9 cellular contexts compared by ENCODE assay signal in the genomic region with DNA sequence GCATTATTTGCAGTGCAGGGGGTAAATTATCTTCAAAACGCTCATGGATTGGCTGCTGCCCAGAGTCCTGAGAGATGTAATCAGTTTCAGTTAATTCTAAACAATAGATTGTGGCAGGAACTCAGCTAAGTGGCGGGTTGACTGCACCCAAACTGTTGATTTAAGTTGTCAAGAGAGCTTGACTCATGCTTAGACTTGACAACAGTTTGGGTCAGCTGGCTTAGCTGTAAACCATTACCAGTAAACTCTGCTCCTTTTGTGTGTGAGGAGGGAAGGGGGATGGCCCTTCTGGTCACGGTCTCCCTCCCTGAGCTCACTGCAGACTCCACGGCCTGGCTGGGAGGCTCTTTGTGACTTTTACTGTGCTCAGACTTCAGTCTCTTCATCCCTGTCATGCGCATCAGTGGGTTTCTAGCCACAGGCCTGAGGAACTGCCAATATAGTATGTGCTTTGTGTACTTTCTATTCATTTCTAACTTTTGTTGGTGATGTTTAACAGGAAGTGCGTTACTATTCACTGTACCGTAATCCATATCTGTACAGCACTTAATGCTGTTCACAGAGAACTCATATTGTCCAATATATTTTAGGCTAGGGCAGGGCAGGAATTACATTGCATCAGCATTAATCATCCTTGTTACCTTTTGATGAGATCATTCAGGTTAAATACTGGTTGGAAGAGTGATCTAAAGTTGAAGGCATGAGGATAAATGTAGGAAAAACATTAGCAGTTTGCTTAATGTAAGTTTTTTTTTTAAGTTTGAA.
DNase-seq lines count a peak whose midpoint lies in the region; ATAC-seq and TF ChIP-seq lines count a peak whose summit lies in the region.
"Had no signal": no experiment of that assay in that cellular context is flagged by ENCODE, and none has a peak within 500 bp of the region (broad histone marks: within the 10 kb centered on the region; RNA-seq: fewer than 3 reads in every experiment).

No MANE protein-coding gene starts in this region.

- no peak for ATAC-seq in activated naive CD4-positive, alpha-beta T cell treated with anti-CD3 and anti-CD28 coated beads, Interleukin-2, amount 50 U/mL, for 72 hours

- H3K27ac ChIP-seq in HEK293 (ENCODE audit: extremely low read depth, low read depth, low read length): peak overlapping the region; percentile 45; the same call in 1 of the 2 replicates
- H3K27ac ChIP-seq: heart left ventricle had no signal

- H3K36me3 ChIP-seq in HEK293 (ENCODE audit: control insufficient read depth in 2 of 2, insufficient read depth in 1 of 2, low read length in 2 of 2): no peaks in the 10 kb centered on the region
- H3K36me3 ChIP-seq: heart left ventricle had no signal

- no peaks in the 10 kb centered on the region for H3K9me3 Mint-ChIP-seq in immature natural killer cell
- H3K9me3 Mint-ChIP-seq in activated naive CD4-positive, alpha-beta T cell treated with anti-CD3 and anti-CD28 coated beads, Interleukin-2, amount 50 U/mL, for 72 hours: peaks cover 7 to 13% of the 10 kb centered on the region in 2 donors

- no peaks in the 10 kb centered on the region for H3K9me3 ChIP-seq in HEK293 (ENCODE audit: control insufficient read depth, insufficient read depth, low read depth, low read length)

- peak overlapping the region in 1 of 6 donors; percentile 3 for H3K27ac Mint-ChIP-seq in immature natural killer cell
- H3K27ac Mint-ChIP-seq in activated naive CD4-positive, alpha-beta T cell treated with anti-CD3 and anti-CD28 coated beads, Interleukin-2, amount 50 U/mL, for 72 hours: no peak overlapping the region

- CTCF ChIA-PET in HEK293 (lab: Yijun Ruan, JAX): no interaction called here

- POLR2A ChIA-PET in HEK293 (lab: Yijun Ruan, JAX): interaction anchor here (0.7 kb wide), 2 partner anchors 103 to 212 kb away, joined by 3 read pairs; no protein-coding TSS in a partner anchor

- H3K4me3 ChIP-seq in HEK293 (ENCODE audit: low read depth, low read length) (no peak overlapping the region), cardiac fibroblast (replicated peaks in 1 of 2; ENCODE audit: low read depth in 2 of 2, low read length in 2 of 2) (no peak overlapping the region)
- H3K4me3 ChIP-seq: heart left ventricle had no signal

- no peaks in the 10 kb centered on the region for H3K27me3 Mint-ChIP-seq in immature natural killer cell (ENCODE audit: low read depth in 3 of 3)

- H3K36me3 Mint-ChIP-seq in immature natural killer cell: peaks cover 7 to 10% (median 9%) of the 10 kb centered on the region in 3 donors
- H3K36me3 Mint-ChIP-seq in activated naive CD4-positive, alpha-beta T cell treated with anti-CD3 and anti-CD28 coated beads, Interleukin-2, amount 50 U/mL, for 72 hours: peaks cover 14 to 19% of the 10 kb centered on the region in 2 donors

- no peak overlapping the region for H3K4me3 Mint-ChIP-seq in immature natural killer cell

- no peaks in the 10 kb centered on the region for H3K4me1 Mint-ChIP-seq in immature natural killer cell

- DNase-seq in GM13977 (ENCODE audit: low spot score) (peak; percentile 28), NCI-H1417 (lab: John Stamatoyannopoulos, UW) (peak; percentile 54 to 70 (median 70)), cardiac fibroblast (ENCODE audit: low read depth in 2 of 2) (peak; percentile 85 to 89), retina (peak; percentile 43), GDM1 (lab: John Stamatoyannopoulos, UW) (no peak), immature natural killer cell (no peak)
- DNase-seq in activated naive CD4-positive, alpha-beta T cell treated with anti-CD3 and anti-CD28 coated beads, Interleukin-2, amount 50 U/mL, for 72 hours (ENCODE audit: low spot score in 2 of 2): no peak
- DNase-seq: heart left ventricle had no signal

- no peak for TF ChIP-seq CTCF in GM13977 (IDR thresholded peaks at IDR 0.05; ENCODE audit: extremely low read depth, insufficient read depth, missing control alignments)
- no peak for TF ChIP-seq CTCF in HEK293 (tag by site-specific recombination; IDR thresholded peaks at IDR 0.05)
- no peak for TF ChIP-seq CTCF in cardiac fibroblast (IDR thresholded peaks at IDR 0.05; ENCODE audit: low read depth, low read length)

- no peaks in the 10 kb centered on the region for H3K4me1 ChIP-seq in HEK293 (ENCODE audit: control insufficient read depth, insufficient read depth, low read length)

- in situ Hi-C loops in GM13977 (cut with MboI; ENCODE audit: low pct_unique_long_range_greater_than_20kb, low sequenced_read_pairs, unreplicated experiment): no loop called here

TF ChIP-seq in HEK293, 187 proteins besides CTCF, POLR2A, EP300 and RAD21 (continues in another document):
- TF ChIP-seq, protein P1, sequence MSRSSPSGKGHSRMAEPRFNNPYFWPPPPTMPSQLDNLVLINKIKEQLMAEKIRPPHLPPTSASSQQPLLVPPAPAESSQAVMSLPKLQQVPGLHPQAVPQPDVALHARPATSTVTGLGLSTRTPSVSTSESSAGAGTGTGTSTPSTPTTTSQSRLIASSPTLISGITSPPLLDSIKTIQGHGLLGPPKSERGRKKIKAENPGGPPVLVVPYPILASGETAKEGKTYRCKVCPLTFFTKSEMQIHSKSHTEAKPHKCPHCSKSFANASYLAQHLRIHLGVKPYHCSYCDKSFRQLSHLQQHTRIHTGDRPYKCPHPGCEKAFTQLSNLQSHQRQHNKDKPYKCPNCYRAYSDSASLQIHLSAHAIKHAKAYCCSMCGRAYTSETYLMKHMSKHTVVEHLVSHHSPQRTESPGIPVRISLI (tag by site-specific recombination; IDR thresholded peaks at IDR 0.05): 0 out of 2 replicates have a peak, but pooled peaks have one; percentile 53
- TF ChIP-seq ZNF776 (tag by site-specific recombination; IDR thresholded peaks at IDR 0.05; ENCODE audit: borderline replicate concordance): no peak
- no peak for TF ChIP-seq ZNF175 (tag by site-specific recombination; IDR thresholded peaks at IDR 0.05)
- TF ChIP-seq ZNF214 (tag by site-specific recombination; IDR thresholded peaks at IDR 0.05; ENCODE audit: borderline replicate concordance): no peak
- TF ChIP-seq ZNF24 (tag by site-specific recombination; IDR thresholded peaks at IDR 0.05): no peak
- TF ChIP-seq SCRT1 (tag by site-specific recombination; IDR thresholded peaks at IDR 0.05; ENCODE audit: borderline replicate concordance): no peak
- TF ChIP-seq KLF8 (tag by site-specific recombination; IDR thresholded peaks at IDR 0.05): 0 out of 2 replicates have a peak, but pooled peaks have one; percentile 11
- peak; percentile 54 for TF ChIP-seq SP7 (tag by site-specific recombination; IDR thresholded peaks at IDR 0.05)
- TF ChIP-seq ZNF174 (tag by site-specific recombination; IDR thresholded peaks at IDR 0.05): no peak
- no peak for TF ChIP-seq ZNF544 (tag by site-specific recombination; IDR thresholded peaks at IDR 0.05)
- no peak for TF ChIP-seq ZNF529 (tag by site-specific recombination; IDR thresholded peaks at IDR 0.05; ENCODE audit: insufficient replicate concordance)
- no peak for TF ChIP-seq GLI2 (tag by site-specific recombination; IDR thresholded peaks at IDR 0.05; ENCODE audit: borderline replicate concordance, low read depth)
- peak; percentile 96 for TF ChIP-seq TRIM28 (IDR thresholded peaks at IDR 0.05; ENCODE audit: borderline replicate concordance, low read length)
- no peak for TF ChIP-seq ZNF19 (tag by site-specific recombination; IDR thresholded peaks at IDR 0.05; ENCODE audit: low read depth)
- TF ChIP-seq, protein P2, sequence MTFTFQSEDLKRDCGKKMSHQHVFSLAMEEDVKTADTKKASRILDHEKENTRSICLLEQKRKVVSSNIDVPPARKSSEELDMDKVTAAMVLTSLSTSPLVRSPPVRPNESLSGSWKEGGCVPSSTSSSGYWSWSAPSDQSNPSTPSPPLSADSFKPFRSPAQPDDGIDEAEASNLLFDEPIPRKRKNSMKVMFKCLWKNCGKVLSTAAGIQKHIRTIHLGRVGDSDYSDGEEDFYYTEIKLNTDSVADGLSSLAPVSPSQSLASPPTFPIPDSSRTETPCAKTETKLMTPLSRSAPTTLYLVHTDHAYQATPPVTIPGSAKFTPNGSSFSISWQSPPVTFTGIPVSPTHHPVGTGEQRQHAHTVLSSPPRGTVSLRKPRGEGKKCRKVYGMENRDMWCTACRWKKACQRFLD (tag by site-specific recombination; IDR thresholded peaks at IDR 0.05): no peak
- no peak for TF ChIP-seq ZSCAN30 (tag by site-specific recombination; IDR thresholded peaks at IDR 0.05)
- TF ChIP-seq SCRT2 (tag by site-specific recombination; IDR thresholded peaks at IDR 0.05): peak; percentile 76
- TF ChIP-seq, protein P3, sequence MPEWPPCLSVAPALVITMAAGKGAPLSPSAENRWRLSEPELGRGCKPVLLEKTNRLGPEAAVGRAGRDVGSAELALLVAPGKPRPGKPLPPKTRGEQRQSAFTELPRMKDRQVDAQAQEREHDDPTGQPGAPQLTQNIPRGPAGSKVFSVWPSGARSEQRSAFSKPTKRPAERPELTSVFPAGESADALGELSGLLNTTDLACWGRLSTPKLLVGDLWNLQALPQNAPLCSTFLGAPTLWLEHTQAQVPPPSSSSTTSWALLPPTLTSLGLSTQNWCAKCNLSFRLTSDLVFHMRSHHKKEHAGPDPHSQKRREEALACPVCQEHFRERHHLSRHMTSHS (tag by site-specific recombination; IDR thresholded peaks at IDR 0.05): no peak
- peak; percentile 36; the same call in 1 of the 2 replicates for TF ChIP-seq FEZF1 (tag by site-specific recombination; IDR thresholded peaks at IDR 0.05)
- TF ChIP-seq ZNF76 (tag by site-specific recombination; IDR thresholded peaks at IDR 0.05; ENCODE audit: borderline replicate concordance, low read depth): no peak
- no peak for TF ChIP-seq OVOL3 (tag by site-specific recombination; IDR thresholded peaks at IDR 0.05)
- TF ChIP-seq SP2 (tag by site-specific recombination; IDR thresholded peaks at IDR 0.05): no peak
- TF ChIP-seq ZNF10 (tag by site-specific recombination; IDR thresholded peaks at IDR 0.05): no peak

Comparison
In these comparisons a context has a peak if more than half of its experiments do, and no peak if none do; other contexts are left out.
1. DNase-seq: peak in GM13977 (single experiment), NCI-H1417 (3 of 3), cardiac fibroblast (2 of 2) and retina (single experiment); none in GDM1 (single experiment), immature natural killer cell (0 of 3) and activated naive CD4-positive, alpha-beta T cell treated with anti-CD3 and anti-CD28 coated beads, Interleukin-2, amount 50 U/mL, for 72 hours (0 of 2).